Comparison of ENCODE assay signal across 11 cellular contexts in the genomic region with DNA sequence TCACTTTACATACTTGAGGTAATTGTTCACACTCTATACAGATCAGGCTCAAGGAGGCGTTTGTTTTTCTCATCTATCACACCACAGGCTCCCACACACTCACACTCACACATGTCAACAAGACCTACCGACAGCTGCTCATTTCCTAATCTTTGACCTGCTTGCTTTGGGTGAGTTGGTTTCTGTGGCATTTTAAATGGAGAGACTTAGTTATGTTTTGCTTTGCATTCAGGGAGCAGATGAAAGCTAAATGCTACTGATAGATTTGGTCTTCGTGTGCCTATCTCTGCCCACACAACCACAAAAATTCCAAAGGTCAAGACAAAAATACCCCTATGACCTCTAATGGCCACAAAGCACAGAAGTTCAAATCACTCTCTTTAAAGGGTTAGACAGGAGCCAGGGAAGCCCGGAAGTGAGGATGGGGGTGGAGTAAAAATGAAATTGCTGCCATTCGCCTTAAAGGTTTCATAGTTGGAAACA.
A peak's percentile ranks its signal among the peaks of the same experiment; 100 is the strongest.
DNase-seq lines count a peak whose midpoint lies in the region; ATAC-seq lines count a peak whose summit lies in the region.
"Had no signal": no experiment of that assay in that cellular context is flagged by ENCODE, and none has a peak within 500 bp of the region (broad histone marks: within the 10 kb centered on the region; RNA-seq: fewer than 3 reads in every experiment).

No MANE protein-coding gene starts in this region.

- H3K27ac Mint-ChIP-seq in T-helper 17 cell = no peak overlapping the region
- H3K27ac Mint-ChIP-seq: activated CD8-positive, alpha-beta memory T cell treated with anti-CD3 and anti-CD28 coated beads, Interleukin-2, amount 10 ng/mL, durations not matched to agents 7 days and 5 days had no signal

- peak overlapping the region; percentile 25 for H3K4me3 Mint-ChIP-seq in T-helper 17 cell
- H3K4me3 Mint-ChIP-seq: activated CD8-positive, alpha-beta memory T cell treated with anti-CD3 and anti-CD28 coated beads, Interleukin-2, amount 10 ng/mL, durations not matched to agents 7 days and 5 days had no signal

- peak; percentile 10 for DNase-seq in stimulated activated naive CD4-positive, alpha-beta T cell treated with Interleukin-2 at 50 U/mL for 16 hours (lab: John Stamatoyannopoulos, UW)
- no peak for DNase-seq in stimulated activated naive CD4-positive, alpha-beta T cell (lab: John Stamatoyannopoulos, UW)
- no peak for DNase-seq in T-helper 17 cell
- DNase-seq in NCI-H1694 treated with DMSO at 0.1 percent for 48 hours (lab: John Stamatoyannopoulos, UW) = no peak
- DNase-seq in ureter (ENCODE audit: low spot score) = no peak
- DNase-seq in NCI-H1417 treated with DMSO at 0.1 percent for 48 hours (lab: John Stamatoyannopoulos, UW) = no peak
- no peak for DNase-seq in COR-L47 (lab: John Stamatoyannopoulos, UW)
- DNase-seq: activated CD8-positive, alpha-beta memory T cell treated with anti-CD3 and anti-CD28 coated beads, Interleukin-2, amount 10 ng/mL, durations not matched to agents 7 days and 5 days; Calu3 had no signal

- peaks cover 33% of the 10 kb centered on the region for H3K27me3 Mint-ChIP-seq in T-helper 17 cell

- H3K36me3 Mint-ChIP-seq in T-helper 17 cell (ENCODE audit: low read depth) = no peaks in the 10 kb centered on the region
- H3K36me3 Mint-ChIP-seq: activated CD8-positive, alpha-beta memory T cell treated with anti-CD3 and anti-CD28 coated beads, Interleukin-2, amount 10 ng/mL, durations not matched to agents 7 days and 5 days; naive thymus-derived CD4-positive, alpha-beta T cell had no signal

- ATAC-seq in HG02938 (IDR thresholded peaks at IDR 0.05; ENCODE audit: unreplicated experiment) (peak; percentile 60), T-helper 17 cell (no peak)
- ATAC-seq: activated CD8-positive, alpha-beta memory T cell treated with anti-CD3 and anti-CD28 coated beads, Interleukin-2, amount 10 ng/mL, durations not matched to agents 7 days and 5 days; naive thymus-derived CD4-positive, alpha-beta T cell had no signal

- H3K9me3 ChIP-seq in T-helper 17 cell (ENCODE audit: control insufficient read depth, low read length, poor library complexity, severe bottlenecking) = no peaks in the 10 kb centered on the region

- peaks cover 6% of the 10 kb centered on the region for H3K4me1 Mint-ChIP-seq in T-helper 17 cell
